ENCODE assay signal across 8 cellular contexts in genomic region chr1:247210062-247210385, GRCh38. TPM values are rescaled to one million over a fixed set of nuclear protein-coding genes. Genes with fewer than 3 reads are reported as not detected.
DNase-seq lines count a peak whose midpoint lies in the region; ATAC-seq and TF ChIP-seq lines count a peak whose summit lies in the region.

No MANE protein-coding gene starts in this region.

- H3K36me3 ChIP-seq in adrenal gland (replicated peaks in 1 of 2) = no peaks in the 10 kb centered on the region
- H3K36me3 ChIP-seq in left lung = peaks cover 0 to 21% of the 10 kb centered on the region in 2 donors

- 6 to 14% (median 11%) methylated on average over 5 of the region's 5 CpGs for WGBS in adrenal gland, 4 donors

- no peak for TF ChIP-seq CTCF in adrenal gland (IDR thresholded peaks at IDR 0.05)
- TF ChIP-seq CTCF in left lung (IDR thresholded peaks at IDR 0.05) = no peak
- TF ChIP-seq CTCF in type B pancreatic cell (conservative IDR thresholded peaks at IDR 0.05) = no peak

- no peak for DNase-seq in activated T-cell treated with anti-CD3 and anti-CD28 coated beads, Interleukin-2, amount 50 U/mL, for 4 hours
- DNase-seq in activated T-cell treated with anti-CD3 and anti-CD28 coated beads, Interleukin-2, amount 50 U/mL, for 1 hour = no peak
- DNase-seq in adrenal gland (no peak), left lung (no peak), type B pancreatic cell (ENCODE audit: extremely low spot score, unreplicated experiment) (no peak), NCI-H187 treated with DMSO at 0.1 percent for 48 hours (lab: John Stamatoyannopoulos, UW) (no peak), SW 1271 (lab: John Stamatoyannopoulos, UW) (no peak)

- H3K9me3 Mint-ChIP-seq in activated T-cell treated with anti-CD3 and anti-CD28 coated beads, Interleukin-2, amount 50 U/mL, for 4 hours = no peaks in the 10 kb centered on the region
- no peaks in the 10 kb centered on the region for H3K9me3 Mint-ChIP-seq in type B pancreatic cell

- H3K36me3 Mint-ChIP-seq in activated T-cell treated with anti-CD3 and anti-CD28 coated beads, Interleukin-2, amount 50 U/mL, for 4 hours (ENCODE audit: insufficient read depth) = peaks cover 26% of the 10 kb centered on the region
- H3K36me3 Mint-ChIP-seq in type B pancreatic cell = peaks cover 4% of the 10 kb centered on the region

- H3K27me3 ChIP-seq in adrenal gland (no peaks in the 10 kb centered on the region), left lung (no peaks in the 10 kb centered on the region)

- peaks cover 0 to 22% of the 10 kb centered on the region in 2 donors for H3K4me1 ChIP-seq in adrenal gland (replicated peaks in 1 of 2)
- H3K4me1 ChIP-seq in left lung = peaks cover 0 to 42% of the 10 kb centered on the region in 2 donors

- no peak for ATAC-seq in activated T-cell treated with anti-CD3 and anti-CD28 coated beads, Interleukin-2, amount 50 U/mL, for 4 hours
- ATAC-seq in HG03378 (IDR thresholded peaks at IDR 0.05; ENCODE audit: unreplicated experiment) (peak; percentile 6), left lung (peak; percentile 9)

- no peaks in the 10 kb centered on the region for H3K27me3 Mint-ChIP-seq in activated T-cell treated with anti-CD3 and anti-CD28 coated beads, Interleukin-2, amount 50 U/mL, for 4 hours (ENCODE audit: low read depth)
- H3K27me3 Mint-ChIP-seq in type B pancreatic cell = no peaks in the 10 kb centered on the region

- TF ChIP-seq POLR2A in adrenal gland (IDR thresholded peaks at IDR 0.05) = no peak

- H3K27ac Mint-ChIP-seq in type B pancreatic cell = peak overlapping the region; percentile 61

- peaks cover 72% of the 10 kb centered on the region for H3K4me1 Mint-ChIP-seq in activated T-cell treated with anti-CD3 and anti-CD28 coated beads, Interleukin-2, amount 50 U/mL, for 4 hours (ENCODE audit: low read depth)
- peaks cover 20% of the 10 kb centered on the region for H3K4me1 Mint-ChIP-seq in type B pancreatic cell (ENCODE audit: unreplicated experiment)

- peak overlapping the region; percentile 32 to 92 (median 70) for H3K4me3 ChIP-seq in adrenal gland
- H3K4me3 ChIP-seq in left lung = peak overlapping the region; percentile 81 to 93

- H3K9me3 ChIP-seq in adrenal gland (replicated peaks in 1 of 3) (no peaks in the 10 kb centered on the region), left lung (peaks cover 0 to 3% of the 10 kb centered on the region in 2 donors)

- intact Hi-C loops in adrenal gland (cut with DNase I) (no loop called here), left lung (cut with DNase I) (no loop called here)

- peak overlapping the region; percentile 94 for H3K4me3 Mint-ChIP-seq in activated T-cell treated with anti-CD3 and anti-CD28 coated beads, Interleukin-2, amount 50 U/mL, for 4 hours
- peak overlapping the region; percentile 97 for H3K4me3 Mint-ChIP-seq in type B pancreatic cell

- H3K27ac ChIP-seq in adrenal gland (peak overlapping the region in 4 of 5 donors; percentile 79 to 91 (median 82)), left lung (peak overlapping the region; percentile 87 to 98)

RNA-seq across cellular contexts. Expression of gene ZNF124, which starts 38.2 kb away (rescaled TPM):
- total RNA-seq in activated T-cell treated with anti-CD3 and anti-CD28 coated beads, Interleukin-2, amount 50 U/mL, for 4 hours = 10 to 100 TPM; 16.6 to 19.6 (median 17.0) TPM
- total RNA-seq in adrenal gland = 10 to 100 TPM in 7 of 8 donors, 1 to 10 TPM in 1; 8.7 to 21.7 (median 14.3) TPM
- polyA plus RNA-seq in adrenal gland = 1 to 10 TPM in 2 of 3 donors, under 1 TPM in 1; 0.97 to 2.3 (median 1.3) TPM
- 10 to 100 TPM; 22.9 to 26.5 TPM for total RNA-seq in left lung
- 55.1 and 134 TPM in 2 replicates for total RNA-seq in type B pancreatic cell (ENCODE audit: low replicate concordance)

RNA-seq across cellular contexts. Expression of gene VN1R5, which starts 45.8 kb away (rescaled TPM):
- not detected for total RNA-seq in activated T-cell treated with anti-CD3 and anti-CD28 coated beads, Interleukin-2, amount 50 U/mL, for 4 hours
- total RNA-seq in adrenal gland (not detected), left lung (not detected), type B pancreatic cell (ENCODE audit: low replicate concordance) (not detected in 2 replicates)
- polyA plus RNA-seq in adrenal gland = not detected

Comparison
In these comparisons a context has a peak if more than half of its experiments do, and no peak if none do; other contexts are left out.
1. ATAC-seq: peak in HG03378 (single experiment) and left lung (single experiment); none in activated T-cell treated with anti-CD3 and anti-CD28 coated beads, Interleukin-2, amount 50 U/mL, for 4 hours (0 of 2).